ENCODE assay signal across 7 cellular contexts in genomic region chr19:3499738-3500428, GRCh38. TPM values are rescaled to one million over a fixed set of nuclear protein-coding genes. Genes with fewer than 3 reads are reported as not detected.
DNase-seq lines count a peak whose midpoint lies in the region; ATAC-seq and TF ChIP-seq lines count a peak whose summit lies in the region.

No MANE protein-coding gene starts in this region.

- no peak for TF ChIP-seq EP300 in sigmoid colon (IDR thresholded peaks at IDR 0.05)

- ATAC-seq in GM21825 (IDR thresholded peaks at IDR 0.05; ENCODE audit: unreplicated experiment), result peak; percentile 11
- ATAC-seq in GM19397 (IDR thresholded peaks at IDR 0.05; ENCODE audit: unreplicated experiment), result no peak

- H3K9me3 ChIP-seq in SJCRH30 (replicated peaks) (no peaks in the 10 kb centered on the region), sigmoid colon (no peaks in the 10 kb centered on the region)

- peak overlapping the region; percentile 79 for H3K4me3 ChIP-seq in SJCRH30
- H3K4me3 ChIP-seq in fibroblast of villous mesenchyme (ENCODE audit: low read depth, low read length), result peak overlapping the region; percentile 97
- H3K4me3 ChIP-seq in sigmoid colon, result peak overlapping the region; percentile 82 to 95 (median 90)

- H3K27ac ChIP-seq in SJCRH30 (peak overlapping the region; percentile 97), sigmoid colon (peak overlapping the region; percentile 85 to 90 (median 86))

- no peak for TF ChIP-seq POLR2A in sigmoid colon (IDR thresholded peaks at IDR 0.05)

- H3K27me3 ChIP-seq in SJCRH30 (no peaks in the 10 kb centered on the region), sigmoid colon (no peaks in the 10 kb centered on the region)

- H3K4me1 ChIP-seq in SJCRH30, result no peaks in the 10 kb centered on the region; the same call in 1 of the 2 replicates
- peaks cover 0 to 18% (median 11%) of the 10 kb centered on the region in 4 donors for H3K4me1 ChIP-seq in sigmoid colon

- WGBS in sigmoid colon, 2 donors, result 20 to 24% methylated on average over 18 of the region's 18 CpGs

- DNase-seq in SJCRH30, result no peak
- no peak for DNase-seq in fibroblast of villous mesenchyme (ENCODE audit: low read depth)
- DNase-seq in sigmoid colon, result no peak
- no peak for DNase-seq in dermis blood vessel endothelial cell
- DNase-seq in Kasumi-1 (lab: John Stamatoyannopoulos, UW), result no peak

- H3K36me3 ChIP-seq in SJCRH30, result 0 out of 2 replicates have a peak, but pooled peaks cover 7% of the 10 kb centered on the region
- H3K36me3 ChIP-seq in sigmoid colon, result peaks cover 7 to 26% (median 19%) of the 10 kb centered on the region in 4 donors

- TF ChIP-seq CTCF in fibroblast of villous mesenchyme (IDR thresholded peaks at IDR 0.05; ENCODE audit: insufficient read depth, low read depth, low read length) (no peak), sigmoid colon (IDR thresholded peaks at IDR 0.05) (no peak)

- intact Hi-C loops in sigmoid colon (cut with DNase I), result no loop called here

RNA-seq across cellular contexts. Expression of gene DOHH, which starts 0.6 kb away (rescaled TPM):
- 11.7 and 12.3 TPM in 2 replicates for total RNA-seq in SJCRH30 (2014; rRNA removed; shearing (Covaris generic))
- 10.4 and 11.6 TPM in 2 replicates for total RNA-seq in fibroblast of villous mesenchyme
- 10 to 100 TPM; 11.7 to 18.1 (median 17.0) TPM for total RNA-seq in sigmoid colon
- polyA plus RNA-seq in sigmoid colon, result 10 to 100 TPM in 1 of 3 donors, 1 to 10 TPM in 2; 7.2 to 22.5 (median 7.2) TPM
- 13.1 and 16.8 TPM in 2 replicates for total RNA-seq in dermis blood vessel endothelial cell

RNA-seq across cellular contexts. Expression of gene FZR1, which starts 6.2 kb away (rescaled TPM):
- total RNA-seq in SJCRH30 (2014; rRNA removed; shearing (Covaris generic)), result 31.4 and 31.8 TPM in 2 replicates
- total RNA-seq in fibroblast of villous mesenchyme (37.6 and 40.3 TPM in 2 replicates), sigmoid colon (10 to 100 TPM; 11.8 to 44.6 (median 20.5) TPM), dermis blood vessel endothelial cell (36.1 and 66.7 TPM in 2 replicates)
- 10 to 100 TPM; 11.4 to 33.3 (median 13.9) TPM for polyA plus RNA-seq in sigmoid colon

RNA-seq across cellular contexts. Expression of gene SMIM44, which starts 16.6 kb away (rescaled TPM):
- not detected in 2 replicates for total RNA-seq in SJCRH30 (2014; rRNA removed; shearing (Covaris generic))
- not detected in 2 replicates for total RNA-seq in fibroblast of villous mesenchyme
- total RNA-seq in sigmoid colon, result not detected
- polyA plus RNA-seq in sigmoid colon, result 1 to 10 TPM in 1 of 3 donors, not detected in 2; 2.9 TPM
- total RNA-seq in dermis blood vessel endothelial cell, result not detected in 2 replicates

RNA-seq across cellular contexts. Expression of gene SMIM24, which starts 19.6 kb away (rescaled TPM):
- not detected in 2 replicates for total RNA-seq in SJCRH30 (2014; rRNA removed; shearing (Covaris generic))
- not detected in 2 replicates for total RNA-seq in fibroblast of villous mesenchyme
- total RNA-seq in sigmoid colon, result not detected
- 10 to 100 TPM; 15.1 to 72.7 (median 30.3) TPM for polyA plus RNA-seq in sigmoid colon
- total RNA-seq in dermis blood vessel endothelial cell, result not detected in 2 replicates

RNA-seq across cellular contexts. Expression of gene TEKTIP1, which starts 39.1 kb away (rescaled TPM):
- not detected in 2 replicates for total RNA-seq in SJCRH30 (2014; rRNA removed; shearing (Covaris generic))
- not detected in 2 replicates for total RNA-seq in fibroblast of villous mesenchyme
- 1 to 10 TPM in 1 of 4 donors, not detected in 3; 1.4 TPM for total RNA-seq in sigmoid colon
- polyA plus RNA-seq in sigmoid colon, result 1 to 10 TPM in 1 of 3 donors, not detected in 2; 1.5 TPM
- not detected in 2 replicates for total RNA-seq in dermis blood vessel endothelial cell
